Comparison of ENCODE assay signal across 9 cellular contexts in genomic region chr1:232644209-232644608, GRCh38.
"Had no signal": no experiment of that assay in that cellular context is flagged by ENCODE, and none has a peak within 500 bp of the region (broad histone marks: within the 10 kb centered on the region; RNA-seq: fewer than 3 reads in every experiment).

No MANE protein-coding gene starts in this region.

- H3K27ac ChIP-seq: GM23248 had no signal

- H3K4me3 ChIP-seq: GM23248, GM23338, HAP-1 had no signal

- DNase-seq: GM23248, GOT3, H7, H9, HCEC 1CT, HFFc6 had no signal

- H3K9me3 ChIP-seq: HAP-1 had no signal

- H3K4me2 ChIP-seq: GM23338 had no signal

- H3K4me1 ChIP-seq: HAP-1 had no signal

- H2AFZ ChIP-seq: GM23248, GM23338 had no signal

- H3K36me3 ChIP-seq: HAP-1 had no signal

- ATAC-seq: GM23338, HCT116 had no signal

- H3K9ac ChIP-seq: GM23248 had no signal
